Comparison of ENCODE assay signal across 21 cellular contexts in genomic region chr2:313991-314390, GRCh38. TPM values are rescaled to one million over a fixed set of nuclear protein-coding genes. Genes with fewer than 3 reads are reported as not detected.
"Had no signal": no experiment of that assay in that cellular context is flagged by ENCODE, and none has a peak within 500 bp of the region (broad histone marks: within the 10 kb centered on the region; RNA-seq: fewer than 3 reads in every experiment).

No MANE protein-coding gene starts in this region.

- H3K4me1 ChIP-seq: spleen had no signal

- H3K4me3 ChIP-seq: hepatocyte, spleen, tibial nerve had no signal

- H3K27me3 ChIP-seq: hepatocyte, tibial nerve had no signal

- ATAC-seq: left lobe of liver; naive thymus-derived CD4-positive, alpha-beta T cell; sciatic nerve; stimulated activated memory B cell treated with anti-CD40 and anti-IgM and Interleukin-4, amounts not matched to agents 10 μg/mL and 1 μg/mL and 100 μg/mL, for 72 hours had no signal

- H2AFZ ChIP-seq: hepatocyte had no signal

- DNase-seq: erythroblast; foreskin melanocyte; head of caudate nucleus; mammary epithelial cell; naive thymus-derived CD4-positive, alpha-beta T cell; nephron progenitor cell; spleen; stimulated activated CD4-positive, alpha-beta T cell treated with anti-CD3 and anti-CD28 coated beads, Interleukin-15, amount 100 ng/mL, for 24 hours; stimulated activated CD4-positive, alpha-beta T cell treated with anti-CD3 and anti-CD28 coated beads, Interleukin-1b, Interleukin-23, amount 100 ng/mL, for 48 hours; stimulated activated CD4-positive, alpha-beta T cell treated with anti-CD3 and anti-CD28 coated beads, Interleukin-4, amount 100 ng/mL, for 24 hours had no signal

- H3K9me3 ChIP-seq: spleen, tibial nerve had no signal

- H3K27ac ChIP-seq: hepatocyte, spleen, tibial nerve had no signal

- FAIRE-seq: colon, endothelial cell of umbilical vein had no signal

- H3K79me2 ChIP-seq: hepatocyte had no signal

- H3K4me2 ChIP-seq: hepatocyte had no signal

- H3K36me3 ChIP-seq: spleen, tibial nerve had no signal

RNA-seq across cellular contexts. Expression of gene ALKAL2, which starts 26.1 kb away (rescaled TPM):
- total RNA-seq: endothelial cell of umbilical vein, mammary epithelial cell, mononuclear cell, pulmonary artery endothelial cell, skeletal muscle tissue, temporal lobe had no signal
- polyA plus RNA-seq: endothelial cell of umbilical vein, mammary epithelial cell had no signal
